1 cellular context compared by ENCODE assay signal in the genomic region with DNA sequence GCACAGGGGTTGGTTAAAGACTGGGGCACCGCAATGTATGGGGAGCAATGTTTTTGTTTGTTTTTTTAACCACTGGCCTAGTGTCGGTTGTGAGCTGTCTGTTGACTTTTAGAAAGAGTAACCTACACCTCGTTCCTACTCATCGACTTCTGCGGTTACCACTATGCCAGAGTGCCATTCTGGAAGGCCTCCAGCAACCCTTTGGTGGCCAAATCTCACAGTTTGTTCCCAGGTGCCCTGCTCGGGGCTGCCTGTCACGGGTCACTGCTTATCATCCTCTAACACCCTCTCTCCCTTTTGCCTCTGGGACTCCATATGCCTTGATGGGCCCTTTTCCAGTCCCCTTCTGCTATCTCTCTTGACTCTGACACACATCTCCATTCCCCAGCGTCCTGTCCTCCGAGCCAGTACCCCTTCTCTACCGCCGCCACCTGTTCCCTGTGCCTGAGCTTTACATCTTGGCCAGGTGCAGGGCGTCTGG.
TF ChIP-seq lines count a peak whose summit lies in the region.

No MANE protein-coding gene starts in this region.

TF ChIP-seq in HepG2, 621 proteins besides CTCF, POLR2A, EP300 and RAD21 (continued from another document):
- TF ChIP-seq, protein P1, sequence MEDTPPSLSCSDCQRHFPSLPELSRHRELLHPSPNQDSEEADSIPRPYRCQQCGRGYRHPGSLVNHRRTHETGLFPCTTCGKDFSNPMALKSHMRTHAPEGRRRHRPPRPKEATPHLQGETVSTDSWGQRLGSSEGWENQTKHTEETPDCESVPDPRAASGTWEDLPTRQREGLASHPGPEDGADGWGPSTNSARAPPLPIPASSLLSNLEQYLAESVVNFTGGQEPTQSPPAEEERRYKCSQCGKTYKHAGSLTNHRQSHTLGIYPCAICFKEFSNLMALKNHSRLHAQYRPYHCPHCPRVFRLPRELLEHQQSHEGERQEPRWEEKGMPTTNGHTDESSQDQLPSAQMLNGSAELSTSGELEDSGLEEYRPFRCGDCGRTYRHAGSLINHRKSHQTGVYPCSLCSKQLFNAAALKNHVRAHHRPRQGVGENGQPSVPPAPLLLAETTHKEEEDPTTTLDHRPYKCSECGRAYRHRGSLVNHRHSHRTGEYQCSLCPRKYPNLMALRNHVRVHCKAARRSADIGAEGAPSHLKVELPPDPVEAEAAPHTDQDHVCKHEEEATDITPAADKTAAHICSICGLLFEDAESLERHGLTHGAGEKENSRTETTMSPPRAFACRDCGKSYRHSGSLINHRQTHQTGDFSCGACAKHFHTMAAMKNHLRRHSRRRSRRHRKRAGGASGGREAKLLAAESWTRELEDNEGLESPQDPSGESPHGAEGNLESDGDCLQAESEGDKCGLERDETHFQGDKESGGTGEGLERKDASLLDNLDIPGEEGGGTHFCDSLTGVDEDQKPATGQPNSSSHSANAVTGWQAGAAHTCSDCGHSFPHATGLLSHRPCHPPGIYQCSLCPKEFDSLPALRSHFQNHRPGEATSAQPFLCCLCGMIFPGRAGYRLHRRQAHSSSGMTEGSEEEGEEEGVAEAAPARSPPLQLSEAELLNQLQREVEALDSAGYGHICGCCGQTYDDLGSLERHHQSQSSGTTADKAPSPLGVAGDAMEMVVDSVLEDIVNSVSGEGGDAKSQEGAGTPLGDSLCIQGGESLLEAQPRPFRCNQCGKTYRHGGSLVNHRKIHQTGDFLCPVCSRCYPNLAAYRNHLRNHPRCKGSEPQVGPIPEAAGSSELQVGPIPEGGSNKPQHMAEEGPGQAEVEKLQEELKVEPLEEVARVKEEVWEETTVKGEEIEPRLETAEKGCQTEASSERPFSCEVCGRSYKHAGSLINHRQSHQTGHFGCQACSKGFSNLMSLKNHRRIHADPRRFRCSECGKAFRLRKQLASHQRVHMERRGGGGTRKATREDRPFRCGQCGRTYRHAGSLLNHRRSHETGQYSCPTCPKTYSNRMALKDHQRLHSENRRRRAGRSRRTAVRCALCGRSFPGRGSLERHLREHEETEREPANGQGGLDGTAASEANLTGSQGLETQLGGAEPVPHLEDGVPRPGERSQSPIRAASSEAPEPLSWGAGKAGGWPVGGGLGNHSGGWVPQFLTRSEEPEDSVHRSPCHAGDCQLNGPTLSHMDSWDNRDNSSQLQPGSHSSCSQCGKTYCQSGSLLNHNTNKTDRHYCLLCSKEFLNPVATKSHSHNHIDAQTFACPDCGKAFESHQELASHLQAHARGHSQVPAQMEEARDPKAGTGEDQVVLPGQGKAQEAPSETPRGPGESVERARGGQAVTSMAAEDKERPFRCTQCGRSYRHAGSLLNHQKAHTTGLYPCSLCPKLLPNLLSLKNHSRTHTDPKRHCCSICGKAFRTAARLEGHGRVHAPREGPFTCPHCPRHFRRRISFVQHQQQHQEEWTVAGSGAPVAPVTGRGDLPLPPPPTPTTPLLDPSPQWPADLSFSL (CRISPR knock-in tag; IDR thresholded peaks at IDR 0.05) = no peak
- TF ChIP-seq, protein P2, sequence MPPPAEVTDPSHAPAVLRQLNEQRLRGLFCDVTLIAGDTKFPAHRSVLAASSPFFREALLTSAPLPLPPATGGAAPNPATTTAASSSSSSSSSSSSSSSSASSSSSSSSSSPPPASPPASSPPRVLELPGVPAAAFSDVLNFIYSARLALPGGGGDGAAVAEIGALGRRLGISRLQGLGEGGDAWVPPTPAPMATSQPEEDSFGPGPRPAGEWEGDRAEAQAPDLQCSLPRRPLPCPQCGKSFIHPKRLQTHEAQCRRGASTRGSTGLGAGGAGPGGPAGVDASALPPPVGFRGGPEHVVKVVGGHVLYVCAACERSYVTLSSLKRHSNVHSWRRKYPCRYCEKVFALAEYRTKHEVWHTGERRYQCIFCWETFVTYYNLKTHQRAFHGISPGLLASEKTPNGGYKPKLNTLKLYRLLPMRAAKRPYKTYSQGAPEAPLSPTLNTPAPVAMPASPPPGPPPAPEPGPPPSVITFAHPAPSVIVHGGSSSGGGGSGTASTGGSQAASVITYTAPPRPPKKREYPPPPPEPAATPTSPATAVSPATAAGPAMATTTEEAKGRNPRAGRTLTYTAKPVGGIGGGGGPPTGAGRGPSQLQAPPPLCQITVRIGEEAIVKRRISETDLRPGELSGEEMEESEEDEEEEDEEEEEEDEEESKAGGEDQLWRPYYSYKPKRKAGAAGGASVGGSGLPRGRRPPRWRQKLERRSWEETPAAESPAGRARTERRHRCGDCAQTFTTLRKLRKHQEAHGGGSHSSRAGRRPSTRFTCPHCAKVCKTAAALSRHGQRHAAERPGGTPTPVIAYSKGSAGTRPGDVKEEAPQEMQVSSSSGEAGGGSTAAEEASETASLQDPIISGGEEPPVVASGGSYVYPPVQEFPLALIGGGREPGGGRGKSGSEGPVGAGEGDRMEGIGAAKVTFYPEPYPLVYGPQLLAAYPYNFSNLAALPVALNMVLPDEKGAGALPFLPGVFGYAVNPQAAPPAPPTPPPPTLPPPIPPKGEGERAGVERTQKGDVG (CRISPR knock-in tag; IDR thresholded peaks at IDR 0.05; ENCODE audit: borderline replicate concordance) = no peak
- TF ChIP-seq ATF7 (IDR thresholded peaks at IDR 0.05) = no peak
- TF ChIP-seq ATF7 (CRISPR knock-in tag; IDR thresholded peaks at IDR 0.05) = no peak
- TF ChIP-seq ZNF160 (CRISPR knock-in tag; IDR thresholded peaks at IDR 0.05) = no peak
- TF ChIP-seq POLR2AphosphoS2 (IDR thresholded peaks at IDR 0.05; ENCODE audit: low read depth, low read length) = no peak
- no peak for TF ChIP-seq KLF16 (CRISPR knock-in tag; IDR thresholded peaks at IDR 0.05)
- TF ChIP-seq ZNF598 (CRISPR knock-in tag; IDR thresholded peaks at IDR 0.05; ENCODE audit: borderline replicate concordance) = no peak
- no peak for TF ChIP-seq HIVEP1 (CRISPR knock-in tag; IDR thresholded peaks at IDR 0.05)
- TF ChIP-seq, protein P3, sequence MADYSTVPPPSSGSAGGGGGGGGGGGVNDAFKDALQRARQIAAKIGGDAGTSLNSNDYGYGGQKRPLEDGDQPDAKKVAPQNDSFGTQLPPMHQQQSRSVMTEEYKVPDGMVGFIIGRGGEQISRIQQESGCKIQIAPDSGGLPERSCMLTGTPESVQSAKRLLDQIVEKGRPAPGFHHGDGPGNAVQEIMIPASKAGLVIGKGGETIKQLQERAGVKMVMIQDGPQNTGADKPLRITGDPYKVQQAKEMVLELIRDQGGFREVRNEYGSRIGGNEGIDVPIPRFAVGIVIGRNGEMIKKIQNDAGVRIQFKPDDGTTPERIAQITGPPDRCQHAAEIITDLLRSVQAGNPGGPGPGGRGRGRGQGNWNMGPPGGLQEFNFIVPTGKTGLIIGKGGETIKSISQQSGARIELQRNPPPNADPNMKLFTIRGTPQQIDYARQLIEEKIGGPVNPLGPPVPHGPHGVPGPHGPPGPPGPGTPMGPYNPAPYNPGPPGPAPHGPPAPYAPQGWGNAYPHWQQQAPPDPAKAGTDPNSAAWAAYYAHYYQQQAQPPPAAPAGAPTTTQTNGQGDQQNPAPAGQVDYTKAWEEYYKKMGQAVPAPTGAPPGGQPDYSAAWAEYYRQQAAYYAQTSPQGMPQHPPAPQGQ (CRISPR knock-in tag; IDR thresholded peaks at IDR 0.05; ENCODE audit: borderline replicate concordance) = no peak
- no peak for TF ChIP-seq ZNF143 (CRISPR knock-in tag; IDR thresholded peaks at IDR 0.05)
- TF ChIP-seq MBD4 (IDR thresholded peaks at IDR 0.05; ENCODE audit: borderline replicate concordance, low read length) = no peak
- TF ChIP-seq, protein P4, sequence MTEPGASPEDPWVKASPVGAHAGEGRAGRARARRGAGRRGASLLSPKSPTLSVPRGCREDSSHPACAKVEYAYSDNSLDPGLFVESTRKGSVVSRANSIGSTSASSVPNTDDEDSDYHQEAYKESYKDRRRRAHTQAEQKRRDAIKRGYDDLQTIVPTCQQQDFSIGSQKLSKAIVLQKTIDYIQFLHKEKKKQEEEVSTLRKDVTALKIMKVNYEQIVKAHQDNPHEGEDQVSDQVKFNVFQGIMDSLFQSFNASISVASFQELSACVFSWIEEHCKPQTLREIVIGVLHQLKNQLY (CRISPR knock-in tag; IDR thresholded peaks at IDR 0.05) = no peak
